Comparison of ENCODE assay signal across 12 cellular contexts in genomic region chr3:114499986-114500385, GRCh38.
A peak's percentile ranks its signal among the peaks of the same experiment; 100 is the strongest.
DNase-seq lines count a peak whose midpoint lies in the region; FAIRE-seq and TF ChIP-seq lines count a peak whose summit lies in the region.
"Had no signal": no experiment of that assay in that cellular context is flagged by ENCODE, and none has a peak within 500 bp of the region (broad histone marks: within the 10 kb centered on the region; RNA-seq: fewer than 3 reads in every experiment).

No MANE protein-coding gene starts in this region.

- CTCF ChIA-PET in MCF 10A (lab: Yijun Ruan, JAX), result interaction anchor here (0.7 to 2.2 kb wide), 4 partner anchors 25 to 113 kb away, joined by 3 to 12 read pairs (median 3); no protein-coding TSS in a partner anchor
- CTCF ChIA-PET in A673 (lab: Charles Lee), result no interaction called here

- no TSS peak for BruUV-seq in MCF 10A (replicated peaks; lab: Mats Ljungman, UMichigan)
- BruUV-seq in A673 (replicated peaks; lab: Mats Ljungman, UMichigan), result no TSS peak

- H3K9me3 Mint-ChIP-seq in MCF 10A (ENCODE audit: unreplicated experiment), result no peaks in the 10 kb centered on the region

- TF ChIP-seq CTCF in MCF 10A (IDR thresholded peaks at IDR 0.05; ENCODE audit: unreplicated experiment), result no peak
- TF ChIP-seq CTCF in breast epithelium (IDR thresholded peaks at IDR 0.05), result no peak
- TF ChIP-seq CTCF in brain microvascular endothelial cell (IDR thresholded peaks at IDR 0.05; ENCODE audit: low read depth, low read length, missing control alignments), result no peak
- no peak for TF ChIP-seq CTCF in A673 (conservative IDR thresholded peaks at IDR 0.05; ENCODE audit: low read depth, low read length)

- no peaks in the 10 kb centered on the region for H3K36me3 ChIP-seq in breast epithelium
- H3K36me3 ChIP-seq in brain microvascular endothelial cell (replicated peaks), result no peaks in the 10 kb centered on the region
- H3K36me3 ChIP-seq in A673 (ENCODE audit: insufficient read depth, low read length, poor library complexity, severe bottlenecking), result no peaks in the 10 kb centered on the region
- H3K36me3 ChIP-seq: colonic mucosa had no signal

- H3K27me3 ChIP-seq in breast epithelium (no peaks in the 10 kb centered on the region), brain microvascular endothelial cell (replicated peaks) (no peaks in the 10 kb centered on the region), A673 (replicated peaks; ENCODE audit: insufficient read depth, low read depth, low read length, poor library complexity) (no peaks in the 10 kb centered on the region)
- H3K27me3 ChIP-seq: colonic mucosa, heart left ventricle had no signal

- no peak overlapping the region for H3K27ac Mint-ChIP-seq in MCF 10A (ENCODE audit: low read depth, unreplicated experiment)
- H3K27ac Mint-ChIP-seq: CD14-positive monocyte had no signal

- no peaks in the 10 kb centered on the region for H3K27me3 Mint-ChIP-seq in MCF 10A (ENCODE audit: insufficient read depth, unreplicated experiment)

- DNase-seq in MCF 10A (ENCODE audit: unreplicated experiment), result peak; percentile 38
- DNase-seq in breast epithelium (ENCODE audit: low spot score in 2 of 2), result no peak
- DNase-seq in HS-27A (ENCODE audit: low read depth), result peak; percentile 15
- peak; percentile 39 for DNase-seq in brain microvascular endothelial cell
- peak; percentile 16 for DNase-seq in urothelium cell line (ENCODE audit: low spot score)
- DNase-seq in ecto neural progenitor cell (ENCODE audit: low spot score), result no peak
- no peak for DNase-seq in A673 (ENCODE audit: low spot score)
- DNase-seq in caudate nucleus (lab: John Stamatoyannopoulos, UW), result no peak
- DNase-seq: colonic mucosa; heart left ventricle; stimulated activated CD4-positive, alpha-beta T cell treated with anti-CD3 and anti-CD28 coated beads, Interleukin-15, amount 100 ng/mL, for 24 hours had no signal

- no peaks in the 10 kb centered on the region for H3K36me3 Mint-ChIP-seq in MCF 10A (ENCODE audit: insufficient read depth, unreplicated experiment)
- H3K36me3 Mint-ChIP-seq: CD14-positive monocyte had no signal

- no peaks in the 10 kb centered on the region for H3K9me3 ChIP-seq in breast epithelium
- H3K9me3 ChIP-seq in A673 (ENCODE audit: low read depth, low read length, poor library complexity, severe bottlenecking), result no peaks in the 10 kb centered on the region
- H3K9me3 ChIP-seq: colonic mucosa, heart left ventricle had no signal

- H3K4me3 Mint-ChIP-seq in MCF 10A (ENCODE audit: unreplicated experiment), result no peak overlapping the region
- H3K4me3 Mint-ChIP-seq: CD14-positive monocyte had no signal

- POLR2A ChIA-PET in MCF 10A (lab: Yijun Ruan, JAX) (no interaction called here), A673 (lab: Charles Lee; ENCODE audit: low non-redundant PET) (no interaction called here)

- TF ChIP-seq POLR2A in breast epithelium (IDR thresholded peaks at IDR 0.05), result no peak

- intact Hi-C loops in MCF 10A (cut with micrococcal nuclease) (loop anchor here (5.0 kb wide), 1 partner anchor 207 kb away; no protein-coding TSS in a partner anchor), breast epithelium (cut with DNase I; ENCODE audit: low total_unique reads) (no loop called here), A673 (cut with micrococcal nuclease; ENCODE audit: unreplicated experiment) (no loop called here)

- H3K27ac ChIP-seq in breast epithelium, result no peak overlapping the region
- H3K27ac ChIP-seq in brain microvascular endothelial cell, result no peak overlapping the region
- no peak overlapping the region for H3K27ac ChIP-seq in A673 (ENCODE audit: low read depth, low read length, poor library complexity, severe bottlenecking)
- H3K27ac ChIP-seq in caudate nucleus (ENCODE audit: low read depth, low read length), result no peak overlapping the region
- H3K27ac ChIP-seq: colonic mucosa had no signal

- H3K4me1 ChIP-seq in breast epithelium, result no peaks in the 10 kb centered on the region
- H3K4me1 ChIP-seq in A673 (ENCODE audit: insufficient read depth, low read length, poor library complexity, severe bottlenecking), result no peaks in the 10 kb centered on the region
- H3K4me1 ChIP-seq: colonic mucosa had no signal

- no peak for FAIRE-seq in urothelium cell line (lab: Jason Lieb, UNC)

- no peak overlapping the region for H3K4me3 ChIP-seq in breast epithelium
- no peak overlapping the region for H3K4me3 ChIP-seq in brain microvascular endothelial cell (ENCODE audit: low read depth, low read length)
- H3K4me3 ChIP-seq in A673 (ENCODE audit: low read depth, low read length, poor library complexity, severe bottlenecking), result no peak overlapping the region
- H3K4me3 ChIP-seq: colonic mucosa, heart left ventricle had no signal

- in situ Hi-C loops in brain microvascular endothelial cell (cut with HindIII; ENCODE audit: low pct_ligation_motif_present, low sequenced_read_pairs), result no loop called here

- H3K4me1 Mint-ChIP-seq in MCF 10A (ENCODE audit: insufficient read depth, unreplicated experiment), result peaks cover 39% of the 10 kb centered on the region

Comparison
In these comparisons a context has a peak if more than half of its experiments do, and no peak if none do; other contexts are left out.
1. DNase-seq: peak in MCF 10A (single experiment), HS-27A (single experiment), brain microvascular endothelial cell (single experiment) and urothelium cell line (single experiment); none in breast epithelium (0 of 2), ecto neural progenitor cell (single experiment), A673 (single experiment) and caudate nucleus (0 of 61).